Comparison of ENCODE assay signal across 1 cellular context in the genomic region with DNA sequence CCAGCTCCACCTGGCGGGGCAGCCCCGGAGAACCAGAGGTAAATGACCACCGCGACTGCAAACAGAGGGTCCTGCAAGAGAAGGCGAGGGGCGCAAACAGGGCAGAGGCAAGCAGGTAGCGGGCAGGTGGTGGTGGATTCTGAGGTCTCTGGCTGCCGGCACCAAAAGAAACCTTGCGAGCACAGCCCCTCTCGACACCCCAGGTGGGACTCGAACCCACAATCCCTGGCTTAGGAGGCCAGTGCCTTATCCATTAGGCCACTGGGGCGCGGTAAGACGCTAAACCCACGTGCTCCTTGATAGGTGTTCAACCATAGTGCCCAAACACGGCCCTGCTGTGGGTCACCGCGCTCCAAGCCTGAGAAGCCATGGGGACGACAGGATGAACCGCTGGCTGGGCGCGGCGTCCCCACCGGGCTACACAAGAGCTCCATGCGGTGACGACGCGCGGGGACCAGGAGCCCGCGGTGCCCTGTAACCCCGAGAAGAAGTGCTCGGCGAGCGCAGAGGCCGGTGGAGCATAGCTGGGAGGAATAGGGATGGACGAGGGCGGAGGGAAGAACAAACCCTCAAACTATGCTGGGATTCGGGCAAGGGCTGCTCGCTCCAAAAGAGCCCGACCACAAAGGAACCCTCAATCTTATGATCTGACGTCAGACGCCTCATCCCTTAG.
TF ChIP-seq lines count a peak whose summit lies in the region.

No MANE protein-coding gene starts in this region.

TF ChIP-seq in H1, 55 proteins besides CTCF, POLR2A, EP300 and RAD21:
- TF ChIP-seq JUND (IDR thresholded peaks at IDR 0.05; ENCODE audit: low read length) (no peak), JUN (IDR thresholded peaks at IDR 0.05; ENCODE audit: low read depth, low read length) (no peak), SIX5 (IDR thresholded peaks at IDR 0.05; ENCODE audit: low read depth, low read length) (no peak), BCL11A (IDR thresholded peaks at IDR 0.05; ENCODE audit: low read depth in 2 of 2, low read length in 2 of 2) (no peak), SAP30 (IDR thresholded peaks at IDR 0.05; ENCODE audit: insufficient read depth, insufficient replicate concordance, low read length) (no peak), CHD1 (IDR thresholded peaks at IDR 0.05; ENCODE audit: low read depth, low read length) (0 out of 2 replicates have a peak, but pooled peaks have one; percentile 29), KDM5A (IDR thresholded peaks at IDR 0.05; ENCODE audit: low read length) (no peak), KDM4A (IDR thresholded peaks at IDR 0.05; ENCODE audit: low read depth, low read length, severe bottlenecking) (peak; percentile 88), RNF2 (IDR thresholded peaks at IDR 0.05; ENCODE audit: borderline replicate concordance, low read depth, low read length, missing control alignments, poor library complexity, severe bottlenecking) (no peak), SUZ12 (IDR thresholded peaks at IDR 0.05; ENCODE audit: low read length) (no peak), YY1 (IDR thresholded peaks at IDR 0.05; ENCODE audit: low read depth, low read length) (no peak), TAF7 (optimal IDR thresholded peaks at IDR 0.05; ENCODE audit: borderline replicate concordance, low read depth, low read length) (peak; percentile 73), TEAD4 (IDR thresholded peaks at IDR 0.05; ENCODE audit: low read depth, low read length) (peak; percentile 86), KDM1A (IDR thresholded peaks at IDR 0.05; ENCODE audit: borderline replicate concordance, low read length) (no peak), NANOG (IDR thresholded peaks at IDR 0.05; ENCODE audit: insufficient read depth, low read depth, low read length, poor library complexity, severe bottlenecking) (no peak), RXRA (IDR thresholded peaks at IDR 0.05; ENCODE audit: insufficient read depth, low read depth, low read length) (no peak), CBX5 (IDR thresholded peaks at IDR 0.05; ENCODE audit: low read depth, low read length) (no peak), SRF (IDR thresholded peaks at IDR 0.05; ENCODE audit: low read depth, low read length) (no peak), SP4 (IDR thresholded peaks at IDR 0.05; ENCODE audit: low read length) (peak; percentile 68; the same call in 1 of the 2 replicates), SP1 (IDR thresholded peaks at IDR 0.05; ENCODE audit: low read depth, low read length) (no peak), ZNF274 (IDR thresholded peaks at IDR 0.05; ENCODE audit: borderline replicate concordance, extremely low read depth, low read length) (no peak), BACH1 (IDR thresholded peaks at IDR 0.05; ENCODE audit: low read length) (no peak), SIRT6 (IDR thresholded peaks at IDR 0.05; ENCODE audit: low read length) (no peak), CBX8 (IDR thresholded peaks at IDR 0.05; ENCODE audit: borderline replicate concordance, low read depth, low read length) (no peak), EZH2 (IDR thresholded peaks at IDR 0.05; ENCODE audit: low read depth, low read length, severe bottlenecking) (no peak), TBP (IDR thresholded peaks at IDR 0.05; ENCODE audit: low read depth, low read length) (peak; percentile 99), GTF2F1 (IDR thresholded peaks at IDR 0.05; ENCODE audit: borderline replicate concordance, low read depth, low read length) (no peak), CEBPB (IDR thresholded peaks at IDR 0.05; ENCODE audit: low read depth, low read length) (peak; percentile 40; the same call in 1 of the 2 replicates), SP2 (IDR thresholded peaks at IDR 0.05; ENCODE audit: low read length) (no peak), POU5F1 (IDR thresholded peaks at IDR 0.05; ENCODE audit: low read depth, low read length) (peak; percentile 57; the same call in 1 of the 2 replicates), MAFK (IDR thresholded peaks at IDR 0.05; ENCODE audit: low read depth, low read length) (peak; percentile 54; the same call in 1 of the 2 replicates), TAF1 (IDR thresholded peaks at IDR 0.05; ENCODE audit: low read depth, low read length) (no peak), ASH2L (IDR thresholded peaks at IDR 0.05; ENCODE audit: low read length) (peak; percentile 100), RFX5 (IDR thresholded peaks at IDR 0.05; ENCODE audit: borderline replicate concordance, low read depth, low read length) (no peak), EGR1 (IDR thresholded peaks at IDR 0.05; ENCODE audit: borderline replicate concordance, low read depth, low read length) (no peak), PHF8 (conservative IDR thresholded peaks at IDR 0.05; ENCODE audit: low read depth, low read length) (peak; percentile 60), GABPA (IDR thresholded peaks at IDR 0.05; ENCODE audit: borderline replicate concordance, insufficient read depth, low read length) (no peak), TCF12 (IDR thresholded peaks at IDR 0.05; ENCODE audit: low read depth, low read length) (no peak), POLR2AphosphoS5 (IDR thresholded peaks at IDR 0.05; ENCODE audit: low read depth, low read length) (peak; percentile 60; the same call in 1 of the 2 replicates), RBBP5 (IDR thresholded peaks at IDR 0.05; ENCODE audit: borderline replicate concordance, low read depth, low read length) (peak; percentile 100; the same call in 1 of the 2 replicates), HDAC6 (IDR thresholded peaks at IDR 0.05; ENCODE audit: low read depth, low read length) (no peak), BRCA1 (IDR thresholded peaks at IDR 0.05; ENCODE audit: low read depth, low read length) (no peak; the same call in 1 of the 2 replicates), HDAC2 (IDR thresholded peaks at IDR 0.05; ENCODE audit: borderline replicate concordance in 1 of 2, low read depth in 2 of 2, low read length in 2 of 2) (no peak), SIN3A (conservative IDR thresholded peaks at IDR 0.05 in 1 of 2, IDR thresholded peaks at IDR 0.05 in 1 of 2; ENCODE audit: low read depth in 1 of 2, low read length in 2 of 2) (peak; percentile 12 to 79; a peak in 3 of 4 replicates), CREB1 (IDR thresholded peaks at IDR 0.05) (peak; percentile 40; the same call in 1 of the 2 replicates), NRF1 (IDR thresholded peaks at IDR 0.05; ENCODE audit: low read depth, low read length) (peak; percentile 33; the same call in 1 of the 2 replicates), FOSL1 (IDR thresholded peaks at IDR 0.05; ENCODE audit: insufficient read depth, low read depth, low read length) (no peak), CTBP2 (IDR thresholded peaks at IDR 0.05; ENCODE audit: borderline replicate concordance, insufficient read depth, insufficient read length, low read length) (no peak), CHD2 (IDR thresholded peaks at IDR 0.05; ENCODE audit: low read length) (no peak)
- TF ChIP-seq, protein P1, sequence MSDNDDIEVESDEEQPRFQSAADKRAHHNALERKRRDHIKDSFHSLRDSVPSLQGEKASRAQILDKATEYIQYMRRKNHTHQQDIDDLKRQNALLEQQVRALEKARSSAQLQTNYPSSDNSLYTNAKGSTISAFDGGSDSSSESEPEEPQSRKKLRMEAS (IDR thresholded peaks at IDR 0.05) = peak; percentile 91
- TF ChIP-seq, protein P2, sequence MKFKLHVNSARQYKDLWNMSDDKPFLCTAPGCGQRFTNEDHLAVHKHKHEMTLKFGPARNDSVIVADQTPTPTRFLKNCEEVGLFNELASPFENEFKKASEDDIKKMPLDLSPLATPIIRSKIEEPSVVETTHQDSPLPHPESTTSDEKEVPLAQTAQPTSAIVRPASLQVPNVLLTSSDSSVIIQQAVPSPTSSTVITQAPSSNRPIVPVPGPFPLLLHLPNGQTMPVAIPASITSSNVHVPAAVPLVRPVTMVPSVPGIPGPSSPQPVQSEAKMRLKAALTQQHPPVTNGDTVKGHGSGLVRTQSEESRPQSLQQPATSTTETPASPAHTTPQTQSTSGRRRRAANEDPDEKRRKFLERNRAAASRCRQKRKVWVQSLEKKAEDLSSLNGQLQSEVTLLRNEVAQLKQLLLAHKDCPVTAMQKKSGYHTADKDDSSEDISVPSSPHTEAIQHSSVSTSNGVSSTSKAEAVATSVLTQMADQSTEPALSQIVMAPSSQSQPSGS (IDR thresholded peaks at IDR 0.05; ENCODE audit: low read length) = no peak
- TF ChIP-seq, protein P3, sequence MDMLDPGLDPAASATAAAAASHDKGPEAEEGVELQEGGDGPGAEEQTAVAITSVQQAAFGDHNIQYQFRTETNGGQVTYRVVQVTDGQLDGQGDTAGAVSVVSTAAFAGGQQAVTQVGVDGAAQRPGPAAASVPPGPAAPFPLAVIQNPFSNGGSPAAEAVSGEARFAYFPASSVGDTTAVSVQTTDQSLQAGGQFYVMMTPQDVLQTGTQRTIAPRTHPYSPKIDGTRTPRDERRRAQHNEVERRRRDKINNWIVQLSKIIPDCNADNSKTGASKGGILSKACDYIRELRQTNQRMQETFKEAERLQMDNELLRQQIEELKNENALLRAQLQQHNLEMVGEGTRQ (IDR thresholded peaks at IDR 0.05; ENCODE audit: low read length) = peak; percentile 35; the same call in 1 of the 2 replicates
- TF ChIP-seq, protein P4, sequence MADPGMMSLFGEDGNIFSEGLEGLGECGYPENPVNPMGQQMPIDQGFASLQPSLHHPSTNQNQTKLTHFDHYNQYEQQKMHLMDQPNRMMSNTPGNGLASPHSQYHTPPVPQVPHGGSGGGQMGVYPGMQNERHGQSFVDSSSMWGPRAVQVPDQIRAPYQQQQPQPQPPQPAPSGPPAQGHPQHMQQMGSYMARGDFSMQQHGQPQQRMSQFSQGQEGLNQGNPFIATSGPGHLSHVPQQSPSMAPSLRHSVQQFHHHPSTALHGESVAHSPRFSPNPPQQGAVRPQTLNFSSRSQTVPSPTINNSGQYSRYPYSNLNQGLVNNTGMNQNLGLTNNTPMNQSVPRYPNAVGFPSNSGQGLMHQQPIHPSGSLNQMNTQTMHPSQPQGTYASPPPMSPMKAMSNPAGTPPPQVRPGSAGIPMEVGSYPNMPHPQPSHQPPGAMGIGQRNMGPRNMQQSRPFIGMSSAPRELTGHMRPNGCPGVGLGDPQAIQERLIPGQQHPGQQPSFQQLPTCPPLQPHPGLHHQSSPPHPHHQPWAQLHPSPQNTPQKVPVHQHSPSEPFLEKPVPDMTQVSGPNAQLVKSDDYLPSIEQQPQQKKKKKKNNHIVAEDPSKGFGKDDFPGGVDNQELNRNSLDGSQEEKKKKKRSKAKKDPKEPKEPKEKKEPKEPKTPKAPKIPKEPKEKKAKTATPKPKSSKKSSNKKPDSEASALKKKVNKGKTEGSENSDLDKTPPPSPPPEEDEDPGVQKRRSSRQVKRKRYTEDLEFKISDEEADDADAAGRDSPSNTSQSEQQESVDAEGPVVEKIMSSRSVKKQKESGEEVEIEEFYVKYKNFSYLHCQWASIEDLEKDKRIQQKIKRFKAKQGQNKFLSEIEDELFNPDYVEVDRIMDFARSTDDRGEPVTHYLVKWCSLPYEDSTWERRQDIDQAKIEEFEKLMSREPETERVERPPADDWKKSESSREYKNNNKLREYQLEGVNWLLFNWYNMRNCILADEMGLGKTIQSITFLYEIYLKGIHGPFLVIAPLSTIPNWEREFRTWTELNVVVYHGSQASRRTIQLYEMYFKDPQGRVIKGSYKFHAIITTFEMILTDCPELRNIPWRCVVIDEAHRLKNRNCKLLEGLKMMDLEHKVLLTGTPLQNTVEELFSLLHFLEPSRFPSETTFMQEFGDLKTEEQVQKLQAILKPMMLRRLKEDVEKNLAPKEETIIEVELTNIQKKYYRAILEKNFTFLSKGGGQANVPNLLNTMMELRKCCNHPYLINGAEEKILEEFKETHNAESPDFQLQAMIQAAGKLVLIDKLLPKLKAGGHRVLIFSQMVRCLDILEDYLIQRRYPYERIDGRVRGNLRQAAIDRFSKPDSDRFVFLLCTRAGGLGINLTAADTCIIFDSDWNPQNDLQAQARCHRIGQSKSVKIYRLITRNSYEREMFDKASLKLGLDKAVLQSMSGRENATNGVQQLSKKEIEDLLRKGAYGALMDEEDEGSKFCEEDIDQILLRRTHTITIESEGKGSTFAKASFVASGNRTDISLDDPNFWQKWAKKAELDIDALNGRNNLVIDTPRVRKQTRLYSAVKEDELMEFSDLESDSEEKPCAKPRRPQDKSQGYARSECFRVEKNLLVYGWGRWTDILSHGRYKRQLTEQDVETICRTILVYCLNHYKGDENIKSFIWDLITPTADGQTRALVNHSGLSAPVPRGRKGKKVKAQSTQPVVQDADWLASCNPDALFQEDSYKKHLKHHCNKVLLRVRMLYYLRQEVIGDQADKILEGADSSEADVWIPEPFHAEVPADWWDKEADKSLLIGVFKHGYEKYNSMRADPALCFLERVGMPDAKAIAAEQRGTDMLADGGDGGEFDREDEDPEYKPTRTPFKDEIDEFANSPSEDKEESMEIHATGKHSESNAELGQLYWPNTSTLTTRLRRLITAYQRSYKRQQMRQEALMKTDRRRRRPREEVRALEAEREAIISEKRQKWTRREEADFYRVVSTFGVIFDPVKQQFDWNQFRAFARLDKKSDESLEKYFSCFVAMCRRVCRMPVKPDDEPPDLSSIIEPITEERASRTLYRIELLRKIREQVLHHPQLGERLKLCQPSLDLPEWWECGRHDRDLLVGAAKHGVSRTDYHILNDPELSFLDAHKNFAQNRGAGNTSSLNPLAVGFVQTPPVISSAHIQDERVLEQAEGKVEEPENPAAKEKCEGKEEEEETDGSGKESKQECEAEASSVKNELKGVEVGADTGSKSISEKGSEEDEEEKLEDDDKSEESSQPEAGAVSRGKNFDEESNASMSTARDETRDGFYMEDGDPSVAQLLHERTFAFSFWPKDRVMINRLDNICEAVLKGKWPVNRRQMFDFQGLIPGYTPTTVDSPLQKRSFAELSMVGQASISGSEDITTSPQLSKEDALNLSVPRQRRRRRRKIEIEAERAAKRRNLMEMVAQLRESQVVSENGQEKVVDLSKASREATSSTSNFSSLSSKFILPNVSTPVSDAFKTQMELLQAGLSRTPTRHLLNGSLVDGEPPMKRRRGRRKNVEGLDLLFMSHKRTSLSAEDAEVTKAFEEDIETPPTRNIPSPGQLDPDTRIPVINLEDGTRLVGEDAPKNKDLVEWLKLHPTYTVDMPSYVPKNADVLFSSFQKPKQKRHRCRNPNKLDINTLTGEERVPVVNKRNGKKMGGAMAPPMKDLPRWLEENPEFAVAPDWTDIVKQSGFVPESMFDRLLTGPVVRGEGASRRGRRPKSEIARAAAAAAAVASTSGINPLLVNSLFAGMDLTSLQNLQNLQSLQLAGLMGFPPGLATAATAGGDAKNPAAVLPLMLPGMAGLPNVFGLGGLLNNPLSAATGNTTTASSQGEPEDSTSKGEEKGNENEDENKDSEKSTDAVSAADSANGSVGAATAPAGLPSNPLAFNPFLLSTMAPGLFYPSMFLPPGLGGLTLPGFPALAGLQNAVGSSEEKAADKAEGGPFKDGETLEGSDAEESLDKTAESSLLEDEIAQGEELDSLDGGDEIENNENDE (IDR thresholded peaks at IDR 0.05; ENCODE audit: insufficient replicate concordance, low read length) = peak; percentile 30
- TF ChIP-seq, protein P5, sequence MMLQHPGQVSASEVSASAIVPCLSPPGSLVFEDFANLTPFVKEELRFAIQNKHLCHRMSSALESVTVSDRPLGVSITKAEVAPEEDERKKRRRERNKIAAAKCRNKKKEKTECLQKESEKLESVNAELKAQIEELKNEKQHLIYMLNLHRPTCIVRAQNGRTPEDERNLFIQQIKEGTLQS (IDR thresholded peaks at IDR 0.05; ENCODE audit: insufficient read depth, low read depth, low read length) = no peak
- TF ChIP-seq, protein P6, sequence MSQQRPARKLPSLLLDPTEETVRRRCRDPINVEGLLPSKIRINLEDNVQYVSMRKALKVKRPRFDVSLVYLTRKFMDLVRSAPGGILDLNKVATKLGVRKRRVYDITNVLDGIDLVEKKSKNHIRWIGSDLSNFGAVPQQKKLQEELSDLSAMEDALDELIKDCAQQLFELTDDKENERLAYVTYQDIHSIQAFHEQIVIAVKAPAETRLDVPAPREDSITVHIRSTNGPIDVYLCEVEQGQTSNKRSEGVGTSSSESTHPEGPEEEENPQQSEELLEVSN (IDR thresholded peaks at IDR 0.05) = peak; percentile 78
